ENCODE assay signal across 26 cellular contexts in the genomic region with DNA sequence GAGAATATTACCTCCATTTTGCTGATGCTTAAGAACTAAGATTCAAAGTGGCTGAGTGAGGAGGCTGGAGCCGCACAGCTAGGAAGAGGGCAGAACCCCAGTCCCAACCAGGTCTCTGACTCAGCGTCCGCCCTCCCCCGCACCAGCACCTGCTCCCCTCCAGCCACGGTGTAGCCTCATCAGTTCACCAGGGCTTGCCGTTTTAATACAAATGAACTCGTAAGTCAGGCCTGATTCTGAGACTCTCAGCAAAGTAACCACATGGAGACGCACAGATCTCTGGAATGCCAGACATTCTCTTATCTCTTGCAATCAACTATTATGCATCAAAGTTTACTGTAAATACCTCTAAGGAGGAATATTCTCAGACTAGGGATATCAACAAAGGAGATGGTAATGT. TPM values are rescaled to one million over a fixed set of nuclear protein-coding genes. Genes with fewer than 3 reads are reported as not detected.
DNase-seq lines count a peak whose midpoint lies in the region; ATAC-seq, FAIRE-seq and TF ChIP-seq lines count a peak whose summit lies in the region.
"Had no signal": no experiment of that assay in that cellular context is flagged by ENCODE, and none has a peak within 500 bp of the region (broad histone marks: within the 10 kb centered on the region; RNA-seq: fewer than 3 reads in every experiment).

No MANE protein-coding gene starts in this region.

- H3K4me3 ChIP-seq in right atrium auricular region (no peak overlapping the region), right cardiac atrium (ENCODE audit: low read length) (no peak overlapping the region)
- H3K4me3 ChIP-seq: colonic mucosa, gastroesophageal sphincter, sigmoid colon, suprapubic skin had no signal

- no peaks in the 10 kb centered on the region for H3K36me3 ChIP-seq in right atrium auricular region
- H3K36me3 ChIP-seq: colonic mucosa, gastroesophageal sphincter, neutrophil, sigmoid colon, suprapubic skin had no signal

- H3K9me3 ChIP-seq in right atrium auricular region = no peaks in the 10 kb centered on the region
- no peaks in the 10 kb centered on the region for H3K9me3 ChIP-seq in right cardiac atrium (ENCODE audit: control insufficient read depth, low read length)
- H3K9me3 ChIP-seq: colonic mucosa, gastroesophageal sphincter, neutrophil, sigmoid colon, suprapubic skin had no signal

- peak; percentile 43 for DNase-seq in right atrium auricular region (ENCODE audit: low spot score)
- no peak for DNase-seq in right cardiac atrium
- DNase-seq in iPS-NIHi11 (ENCODE audit: low spot score) = peak; percentile 36
- DNase-seq in urothelium cell line (ENCODE audit: low spot score) = peak; percentile 77
- no peak for DNase-seq in NCI-H1048 (lab: John Stamatoyannopoulos, UW)
- DNase-seq in midbrain (lab: John Stamatoyannopoulos, UW) = no peak
- DNase-seq: activated CD4-positive, CD25-positive, alpha-beta regulatory T cell treated with anti-CD3 and anti-CD28 coated beads, Interleukin-2, amount 50 U/mL, for 72 hours; activated gamma-delta T cell; aorta; colonic mucosa; GDM1; MM.1S; NCI-H2081 treated with DMSO at 0.1 percent for 48 hours; sigmoid colon; stimulated activated CD4-positive, alpha-beta T cell treated with anti-CD3 and anti-CD28 coated beads, Interleukin-4, amount 100 ng/mL, for 1 hour; stimulated activated CD8-positive, alpha-beta memory T cell treated with anti-CD3 and anti-CD28 coated beads, Interleukin-4, amount 100 ng/mL, for 48 hours; T-helper 17 cell had no signal

- H3K27ac ChIP-seq in right atrium auricular region (no peak overlapping the region), right cardiac atrium (ENCODE audit: low read length) (no peak overlapping the region)
- H3K27ac ChIP-seq: colonic mucosa, gastroesophageal sphincter, neutrophil, sigmoid colon, suprapubic skin had no signal

- H3K27me3 ChIP-seq in right atrium auricular region (no peaks in the 10 kb centered on the region), right cardiac atrium (ENCODE audit: control insufficient read depth, insufficient read depth) (no peaks in the 10 kb centered on the region)

- TF ChIP-seq CTCF in right atrium auricular region (IDR thresholded peaks at IDR 0.05) = no peak

- H3K4me1 ChIP-seq in right atrium auricular region (peaks cover 0 to 8% of the 10 kb centered on the region in 2 donors), right cardiac atrium (ENCODE audit: control insufficient read depth, insufficient read depth, low read length) (no peaks in the 10 kb centered on the region)
- H3K4me1 ChIP-seq: colonic mucosa had no signal

- intact Hi-C loops in right cardiac atrium (cut with DNase I) = loop anchor here (5.0 to 10.0 kb wide), 5 partner anchors 60 to 440 kb away; no protein-coding TSS in a partner anchor

- FAIRE-seq in urothelium cell line (lab: Jason Lieb, UNC) = no peak
- FAIRE-seq: GM12892, islet of Langerhans had no signal

- no peak for ATAC-seq in right cardiac atrium
- ATAC-seq in SK-N-SH treated with all-trans-retinoic acid at 6 μM for 48 hours = peak; percentile 16
- no peak for ATAC-seq in HG03108 (IDR thresholded peaks at IDR 0.05; ENCODE audit: unreplicated experiment)
- ATAC-seq: gastroesophageal sphincter, Right ventricle myocardium inferior, T-helper 17 cell had no signal

- 56% methylated on average over 8 of the region's 8 CpGs for WGBS in right cardiac atrium

TF ChIP-seq in SK-N-SH treated with all-trans-retinoic acid at 6 μM for 48 hours, 23 proteins besides CTCF, POLR2A, EP300 and RAD21:
- TF ChIP-seq SNAI2 (CRISPR knock-in tag; IDR thresholded peaks at IDR 0.05) (no peak), GLIS3 (CRISPR knock-in tag; IDR thresholded peaks at IDR 0.05) (no peak), ISL1 (CRISPR knock-in tag; IDR thresholded peaks at IDR 0.05) (peak; percentile 58), ZFP3 (CRISPR knock-in tag; IDR thresholded peaks at IDR 0.05) (0 out of 2 replicates have a peak, but pooled peaks have one; percentile 15), TOX (CRISPR knock-in tag; IDR thresholded peaks at IDR 0.05; ENCODE audit: borderline replicate concordance) (no peak), CREB5 (CRISPR knock-in tag; IDR thresholded peaks at IDR 0.05; ENCODE audit: low read depth) (0 out of 2 replicates have a peak, but pooled peaks have one; percentile 22), RARB (CRISPR knock-in tag; IDR thresholded peaks at IDR 0.05) (no peak), ESRRG (CRISPR knock-in tag; IDR thresholded peaks at IDR 0.05) (no peak), OSR1 (CRISPR knock-in tag; IDR thresholded peaks at IDR 0.05) (no peak), TCF4 (CRISPR knock-in tag; IDR thresholded peaks at IDR 0.05; ENCODE audit: borderline replicate concordance) (no peak), ZFP30 (CRISPR knock-in tag; IDR thresholded peaks at IDR 0.05) (no peak), ZNF565 (CRISPR knock-in tag; conservative IDR thresholded peaks at IDR 0.05; ENCODE audit: low read depth) (no peak), ARNTL (CRISPR knock-in tag; IDR thresholded peaks at IDR 0.05; ENCODE audit: borderline replicate concordance, low read depth) (no peak), TSHZ2 (CRISPR knock-in tag; IDR thresholded peaks at IDR 0.05) (no peak), ZNF8 (CRISPR knock-in tag; IDR thresholded peaks at IDR 0.05) (no peak)
- TF ChIP-seq, protein P1, sequence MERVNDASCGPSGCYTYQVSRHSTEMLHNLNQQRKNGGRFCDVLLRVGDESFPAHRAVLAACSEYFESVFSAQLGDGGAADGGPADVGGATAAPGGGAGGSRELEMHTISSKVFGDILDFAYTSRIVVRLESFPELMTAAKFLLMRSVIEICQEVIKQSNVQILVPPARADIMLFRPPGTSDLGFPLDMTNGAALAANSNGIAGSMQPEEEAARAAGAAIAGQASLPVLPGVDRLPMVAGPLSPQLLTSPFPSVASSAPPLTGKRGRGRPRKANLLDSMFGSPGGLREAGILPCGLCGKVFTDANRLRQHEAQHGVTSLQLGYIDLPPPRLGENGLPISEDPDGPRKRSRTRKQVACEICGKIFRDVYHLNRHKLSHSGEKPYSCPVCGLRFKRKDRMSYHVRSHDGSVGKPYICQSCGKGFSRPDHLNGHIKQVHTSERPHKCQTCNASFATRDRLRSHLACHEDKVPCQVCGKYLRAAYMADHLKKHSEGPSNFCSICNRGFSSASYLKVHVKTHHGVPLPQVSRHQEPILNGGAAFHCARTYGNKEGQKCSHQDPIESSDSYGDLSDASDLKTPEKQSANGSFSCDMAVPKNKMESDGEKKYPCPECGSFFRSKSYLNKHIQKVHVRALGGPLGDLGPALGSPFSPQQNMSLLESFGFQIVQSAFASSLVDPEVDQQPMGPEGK (CRISPR knock-in tag; IDR thresholded peaks at IDR 0.05; ENCODE audit: borderline replicate concordance) = no peak
- TF ChIP-seq, protein P2, sequence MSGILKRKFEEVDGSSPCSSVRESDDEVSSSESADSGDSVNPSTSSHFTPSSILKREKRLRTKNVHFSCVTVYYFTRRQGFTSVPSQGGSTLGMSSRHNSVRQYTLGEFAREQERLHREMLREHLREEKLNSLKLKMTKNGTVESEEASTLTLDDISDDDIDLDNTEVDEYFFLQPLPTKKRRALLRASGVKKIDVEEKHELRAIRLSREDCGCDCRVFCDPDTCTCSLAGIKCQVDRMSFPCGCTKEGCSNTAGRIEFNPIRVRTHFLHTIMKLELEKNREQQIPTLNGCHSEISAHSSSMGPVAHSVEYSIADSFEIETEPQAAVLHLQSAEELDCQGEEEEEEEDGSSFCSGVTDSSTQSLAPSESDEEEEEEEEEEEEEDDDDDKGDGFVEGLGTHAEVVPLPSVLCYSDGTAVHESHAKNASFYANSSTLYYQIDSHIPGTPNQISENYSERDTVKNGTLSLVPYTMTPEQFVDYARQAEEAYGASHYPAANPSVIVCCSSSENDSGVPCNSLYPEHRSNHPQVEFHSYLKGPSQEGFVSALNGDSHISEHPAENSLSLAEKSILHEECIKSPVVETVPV (CRISPR knock-in tag; IDR thresholded peaks at IDR 0.05) = no peak

RNA-seq across cellular contexts. Expression of gene ENPP6, which starts 52.4 kb away (rescaled TPM):
- total RNA-seq in right atrium auricular region = not detected
- total RNA-seq in right cardiac atrium = under 1 TPM in 2 of 4 donors, not detected in 2; 0.12 to 0.31 TPM
- polyA plus RNA-seq in right cardiac atrium = 0.05 TPM
- total RNA-seq: mononuclear cell, suprapubic skin, T-helper 17 cell had no signal

Comparison
In these comparisons a context has a peak if more than half of its experiments do, and no peak if none do; other contexts are left out.
1. DNase-seq: peak in right atrium auricular region (single experiment), iPS-NIHi11 (single experiment) and urothelium cell line (single experiment); none in right cardiac atrium (0 of 3), NCI-H1048 (single experiment) and midbrain (single experiment).